1 cellular context compared by ENCODE assay signal in genomic region chr2:37223131-37223530, GRCh38.
TF ChIP-seq lines count a peak whose summit lies in the region.

No MANE protein-coding gene starts in this region.

TF ChIP-seq in GM23338, 12 proteins besides CTCF, POLR2A, EP300 and RAD21 (continued from another document):
- TF ChIP-seq REST (IDR thresholded peaks at IDR 0.05; ENCODE audit: unreplicated experiment): no peak
- no peak for TF ChIP-seq ZNF114 (CRISPR knock-in tag; IDR thresholded peaks at IDR 0.05)
